Comparison of ENCODE assay signal across 28 cellular contexts in the genomic region with DNA sequence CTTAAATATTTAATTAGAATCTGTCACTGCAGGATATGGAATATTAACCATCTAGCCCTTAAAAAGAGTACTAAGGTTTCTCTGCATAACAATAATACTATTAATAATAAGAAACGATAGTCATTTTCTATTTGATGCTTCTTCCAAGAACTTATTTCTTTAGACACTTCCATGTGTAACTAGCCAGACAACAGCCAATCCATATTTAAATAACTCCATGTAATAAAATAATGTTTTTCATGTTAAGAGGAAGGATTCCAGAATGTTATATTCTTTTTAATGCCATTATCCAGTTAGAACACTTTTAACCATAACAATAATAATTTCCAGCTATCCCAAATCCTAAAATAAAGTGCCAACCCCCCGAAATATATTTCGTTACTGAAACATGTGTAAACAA.
"Had no signal": no experiment of that assay in that cellular context is flagged by ENCODE, and none has a peak within 500 bp of the region (broad histone marks: within the 10 kb centered on the region; RNA-seq: fewer than 3 reads in every experiment).

No MANE protein-coding gene starts in this region.

- H3K36me3 Mint-ChIP-seq: stimulated activated effector memory CD8-positive, alpha-beta T cell treated with anti-CD3 and anti-CD28 coated beads, Interleukin-12 subunit alpha, Interleukin-12 subunit beta, amount 100 ng/mL, for 72 hours had no signal

- FAIRE-seq: urothelium cell line had no signal

- H3K9me3 Mint-ChIP-seq: stimulated activated effector memory CD8-positive, alpha-beta T cell treated with anti-CD3 and anti-CD28 coated beads, Interleukin-12 subunit alpha, Interleukin-12 subunit beta, amount 100 ng/mL, for 72 hours; stimulated activated naive CD8-positive, alpha-beta T cell treated with anti-CD3 and anti-CD28 coated beads, Interleukin-15, amount 100 ng/mL, for 72 hours; stimulated activated naive CD8-positive, alpha-beta T cell treated with anti-CD3 and anti-CD28 coated beads, Interleukin-15, Interleukin-2, amounts not matched to agents 100 ng/mL and 50 ng/mL, for 24 hours; type B pancreatic cell had no signal

- H3K4me3 Mint-ChIP-seq: stimulated activated effector memory CD8-positive, alpha-beta T cell treated with anti-CD3 and anti-CD28 coated beads, Interleukin-12 subunit alpha, Interleukin-12 subunit beta, amount 100 ng/mL, for 72 hours; stimulated activated naive B cell treated with anti-CD40 and anti-IgM and Interleukin-4, amounts not matched to agents 10 μg/mL and 1 μg/mL and 100 μg/mL, for 72 hours; stimulated activated naive CD8-positive, alpha-beta T cell treated with anti-CD3 and anti-CD28 coated beads, Interleukin-15, amount 100 ng/mL, for 72 hours; stimulated activated naive CD8-positive, alpha-beta T cell treated with anti-CD3 and anti-CD28 coated beads, Interleukin-15, Interleukin-2, amounts not matched to agents 100 ng/mL and 50 ng/mL, for 24 hours; type B pancreatic cell had no signal

- H3K27ac Mint-ChIP-seq: stimulated activated effector memory CD8-positive, alpha-beta T cell treated with anti-CD3 and anti-CD28 coated beads, Interleukin-12 subunit alpha, Interleukin-12 subunit beta, amount 100 ng/mL, for 72 hours; stimulated activated naive B cell treated with anti-CD40 and anti-IgM and Interleukin-4, amounts not matched to agents 10 μg/mL and 1 μg/mL and 100 μg/mL, for 72 hours; stimulated activated naive CD8-positive, alpha-beta T cell treated with anti-CD3 and anti-CD28 coated beads, Interleukin-15, amount 100 ng/mL, for 72 hours; stimulated activated naive CD8-positive, alpha-beta T cell treated with anti-CD3 and anti-CD28 coated beads, Interleukin-15, Interleukin-2, amounts not matched to agents 100 ng/mL and 50 ng/mL, for 24 hours; type B pancreatic cell had no signal

- H3K27me3 Mint-ChIP-seq: stimulated activated naive B cell treated with anti-CD40 and anti-IgM and Interleukin-4, amounts not matched to agents 10 μg/mL and 1 μg/mL and 100 μg/mL, for 72 hours; type B pancreatic cell had no signal

- H3K27me3 ChIP-seq: stomach, suprapubic skin, testis, thyroid gland, tibial artery, tibial nerve, transverse colon, upper lobe of left lung, upper lobe of right lung, uterus, vagina had no signal

- H3K4me1 ChIP-seq: stomach, suprapubic skin, testis, thyroid gland, tibial artery, tibial nerve, transverse colon, upper lobe of left lung, upper lobe of right lung, uterus, vagina had no signal

- ATAC-seq: stimulated activated effector memory CD8-positive, alpha-beta T cell treated with anti-CD3 and anti-CD28 coated beads, Interleukin-12 subunit alpha, Interleukin-12 subunit beta, amount 100 ng/mL, for 72 hours; stimulated activated naive B cell treated with anti-CD40 and anti-IgM and Interleukin-4, amounts not matched to agents 10 μg/mL and 1 μg/mL and 100 μg/mL, for 72 hours; stimulated activated naive CD8-positive, alpha-beta T cell treated with anti-CD3 and anti-CD28 coated beads, Interleukin-15, amount 100 ng/mL, for 72 hours; stimulated activated naive CD8-positive, alpha-beta T cell treated with anti-CD3 and anti-CD28 coated beads, Interleukin-15, Interleukin-2, amounts not matched to agents 100 U/mL and 50 U/mL, for 24 hours; upper lobe of right lung had no signal

- H3K4me3 ChIP-seq: stomach, suprapubic skin, testis, thoracic aorta, thyroid gland, tibial artery, tibial nerve, transverse colon, upper lobe of left lung, upper lobe of right lung, uterus, vagina had no signal

- DNase-seq: stimulated activated CD4-positive, alpha-beta T cell treated with anti-CD3 and anti-CD28 coated beads, Interleukin-2, amount 100 ng/mL, for 48 hours; stimulated activated CD4-positive, alpha-beta T cell treated with anti-CD3 and anti-CD28 coated beads, Interleukin-4, amount 100 ng/mL, for 1 hour; stimulated activated CD4-positive, alpha-beta T cell treated with anti-CD3 and anti-CD28 coated beads, Interleukin-4, amount 100 ng/mL, for 24 hours; stimulated activated CD4-positive, alpha-beta T cell treated with anti-CD3 and anti-CD28 coated beads, Interleukin-4, amount 100 ng/mL, for 4 hours; stimulated activated CD8-positive, alpha-beta memory T cell treated with anti-CD3 and anti-CD28 coated beads, Interleukin-4, amount 100 ng/mL, for 48 hours; stimulated activated naive B cell treated with anti-CD40 and anti-IgM and Interleukin-4, amounts not matched to agents 10 μg/mL and 1 μg/mL and 100 μg/mL, for 72 hours; stimulated activated naive CD4-positive, alpha-beta T cell; stimulated activated naive CD4-positive, alpha-beta T cell treated with Interleukin-2 at 50 U/mL for 16 hours; stimulated activated naive CD8-positive, alpha-beta T cell treated with anti-CD3 and anti-CD28 coated beads, Interleukin-15, amount 100 ng/mL, for 72 hours; stimulated activated naive CD8-positive, alpha-beta T cell treated with anti-CD3 and anti-CD28 coated beads, Interleukin-15, Interleukin-2, amounts not matched to agents 100 U/mL and 50 U/mL, for 24 hours; stomach; substantia nigra; testis; thyroid gland; tibial artery; transverse colon; trophoblast cell; upper lobe of left lung; upper lobe of right lung; uterus had no signal

- H3K36me3 ChIP-seq: stomach, suprapubic skin, thoracic aorta, thyroid gland, tibial artery, tibial nerve, transverse colon, upper lobe of left lung, upper lobe of right lung, uterus, vagina had no signal

- H3K9me3 ChIP-seq: stomach, suprapubic skin, testis, thoracic aorta, thyroid gland, tibial artery, tibial nerve, transverse colon, upper lobe of left lung, upper lobe of right lung, uterus, vagina had no signal

- H3K27ac ChIP-seq: stomach, suprapubic skin, testis, thoracic aorta, thyroid gland, tibial artery, tibial nerve, transverse colon, upper lobe of left lung, upper lobe of right lung, uterus, vagina had no signal

- H3K4me1 Mint-ChIP-seq: stimulated activated effector memory CD8-positive, alpha-beta T cell treated with anti-CD3 and anti-CD28 coated beads, Interleukin-12 subunit alpha, Interleukin-12 subunit beta, amount 100 ng/mL, for 72 hours; stimulated activated naive CD8-positive, alpha-beta T cell treated with anti-CD3 and anti-CD28 coated beads, Interleukin-15, amount 100 ng/mL, for 72 hours had no signal
